ENCODE assay signal across 1 cellular context in the genomic region with DNA sequence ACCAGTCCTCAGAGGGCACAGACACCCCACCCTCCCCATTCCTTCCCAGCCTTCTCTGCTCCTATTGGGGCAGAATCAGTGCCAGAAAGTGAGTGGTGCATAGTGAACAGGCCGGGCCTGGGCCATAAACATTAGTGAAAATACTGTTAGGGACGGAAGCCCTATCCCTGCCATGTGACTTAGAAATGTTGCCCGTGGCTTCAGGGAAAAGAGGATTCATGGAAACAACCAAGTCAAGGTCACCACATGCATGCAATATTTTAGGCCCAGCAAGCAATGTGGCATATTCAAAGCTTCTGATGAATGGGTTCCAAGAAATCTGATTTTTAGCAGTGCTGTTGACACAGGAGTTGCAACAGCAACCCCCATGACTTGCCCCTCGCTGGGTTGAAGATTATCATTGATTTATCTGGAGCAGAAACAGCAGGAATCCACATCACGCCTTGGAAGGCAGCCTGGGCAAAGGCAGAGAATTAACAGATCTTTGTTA.
TF ChIP-seq lines count a peak whose summit lies in the region.

No MANE protein-coding gene starts in this region.

TF ChIP-seq in HEK293, 187 proteins besides CTCF, POLR2A, EP300 and RAD21 (continued from another document):
- TF ChIP-seq, protein P1, sequence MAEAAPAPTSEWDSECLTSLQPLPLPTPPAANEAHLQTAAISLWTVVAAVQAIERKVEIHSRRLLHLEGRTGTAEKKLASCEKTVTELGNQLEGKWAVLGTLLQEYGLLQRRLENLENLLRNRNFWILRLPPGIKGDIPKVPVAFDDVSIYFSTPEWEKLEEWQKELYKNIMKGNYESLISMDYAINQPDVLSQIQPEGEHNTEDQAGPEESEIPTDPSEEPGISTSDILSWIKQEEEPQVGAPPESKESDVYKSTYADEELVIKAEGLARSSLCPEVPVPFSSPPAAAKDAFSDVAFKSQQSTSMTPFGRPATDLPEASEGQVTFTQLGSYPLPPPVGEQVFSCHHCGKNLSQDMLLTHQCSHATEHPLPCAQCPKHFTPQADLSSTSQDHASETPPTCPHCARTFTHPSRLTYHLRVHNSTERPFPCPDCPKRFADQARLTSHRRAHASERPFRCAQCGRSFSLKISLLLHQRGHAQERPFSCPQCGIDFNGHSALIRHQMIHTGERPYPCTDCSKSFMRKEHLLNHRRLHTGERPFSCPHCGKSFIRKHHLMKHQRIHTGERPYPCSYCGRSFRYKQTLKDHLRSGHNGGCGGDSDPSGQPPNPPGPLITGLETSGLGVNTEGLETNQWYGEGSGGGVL (tag by site-specific recombination; IDR thresholded peaks at IDR 0.05) = no peak
- no peak for TF ChIP-seq ZNF133 (tag by site-specific recombination; IDR thresholded peaks at IDR 0.05)
- TF ChIP-seq ZNF37A (tag by site-specific recombination; IDR thresholded peaks at IDR 0.05) = no peak
